Comparison of ENCODE assay signal across 9 cellular contexts in the genomic region with DNA sequence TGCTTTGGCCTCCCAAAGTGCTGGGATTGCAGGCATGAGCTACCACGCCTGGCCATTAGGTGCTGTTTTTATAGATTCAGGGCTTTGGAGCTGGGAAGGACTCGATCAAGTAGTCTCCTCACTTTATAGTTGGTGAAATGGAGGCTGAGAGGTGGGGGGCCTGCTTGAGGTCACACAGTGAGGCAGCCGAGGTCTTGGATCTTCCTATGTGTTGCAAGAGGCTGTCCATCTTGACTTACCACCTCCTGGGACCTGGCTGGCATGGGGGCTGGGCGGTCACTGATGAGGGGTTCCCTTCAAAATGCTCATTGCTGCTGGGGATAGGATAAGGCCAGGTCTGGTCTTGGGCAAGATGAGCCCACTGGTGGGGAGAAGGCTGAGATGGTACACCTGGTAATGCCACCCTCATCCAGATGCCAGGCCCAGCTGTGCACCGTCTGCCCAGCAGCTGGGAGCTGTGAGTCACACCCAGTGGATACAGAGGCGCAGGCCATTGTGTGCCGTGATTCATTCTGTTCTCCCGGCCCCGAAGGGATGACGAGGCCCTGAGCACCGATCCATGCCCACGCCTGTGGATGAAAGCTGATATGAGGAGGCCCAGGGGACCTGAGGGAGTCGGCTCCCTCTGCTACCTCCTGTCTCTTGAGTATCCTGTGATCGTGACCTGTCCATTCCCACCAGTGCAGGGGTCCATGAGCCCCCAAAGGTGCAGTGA. TPM values are rescaled to one million over a fixed set of nuclear protein-coding genes. Genes with fewer than 3 reads are reported as not detected.
DNase-seq lines count a peak whose midpoint lies in the region; ATAC-seq and TF ChIP-seq lines count a peak whose summit lies in the region.
"Had no signal": no experiment of that assay in that cellular context is flagged by ENCODE, and none has a peak within 500 bp of the region (broad histone marks: within the 10 kb centered on the region; RNA-seq: fewer than 3 reads in every experiment).

No MANE protein-coding gene starts in this region.

- H3K4me3 Mint-ChIP-seq in stimulated activated effector memory CD8-positive, alpha-beta T cell treated with anti-CD3 and anti-CD28 coated beads, Interleukin-12 subunit alpha, Interleukin-12 subunit beta, amount 100 ng/mL, for 72 hours, result no peak overlapping the region

- no peaks in the 10 kb centered on the region for H3K36me3 Mint-ChIP-seq in stimulated activated effector memory CD8-positive, alpha-beta T cell treated with anti-CD3 and anti-CD28 coated beads, Interleukin-12 subunit alpha, Interleukin-12 subunit beta, amount 100 ng/mL, for 72 hours

- no peak for TF ChIP-seq CTCF in osteoblast (IDR thresholded peaks at IDR 0.05; ENCODE audit: extremely low read depth, low read depth, low read length)

- H3K36me3 ChIP-seq in osteoblast (ENCODE audit: insufficient read depth, low read length), result peaks cover 47% of the 10 kb centered on the region

- H3K4me1 ChIP-seq in osteoblast (ENCODE audit: insufficient read depth, low read length), result peaks cover 71% of the 10 kb centered on the region

- peaks cover 39% of the 10 kb centered on the region for H4K20me1 ChIP-seq in osteoblast (ENCODE audit: insufficient read depth, low read length)

- H3K79me2 ChIP-seq in osteoblast (ENCODE audit: insufficient read depth, low read length), result peaks cover 91% of the 10 kb centered on the region

- no peaks in the 10 kb centered on the region for H3K4me1 Mint-ChIP-seq in stimulated activated effector memory CD8-positive, alpha-beta T cell treated with anti-CD3 and anti-CD28 coated beads, Interleukin-12 subunit alpha, Interleukin-12 subunit beta, amount 100 ng/mL, for 72 hours

- no peaks in the 10 kb centered on the region for H3K9me3 Mint-ChIP-seq in stimulated activated effector memory CD8-positive, alpha-beta T cell treated with anti-CD3 and anti-CD28 coated beads, Interleukin-12 subunit alpha, Interleukin-12 subunit beta, amount 100 ng/mL, for 72 hours

- ATAC-seq in stimulated activated effector memory CD8-positive, alpha-beta T cell treated with anti-CD3 and anti-CD28 coated beads, Interleukin-12 subunit alpha, Interleukin-12 subunit beta, amount 100 ng/mL, for 72 hours, result no peak
- ATAC-seq: GM12878 had no signal

- H2AFZ ChIP-seq in osteoblast (ENCODE audit: low read length), result no peak overlapping the region

- H3K27ac Mint-ChIP-seq in stimulated activated effector memory CD8-positive, alpha-beta T cell treated with anti-CD3 and anti-CD28 coated beads, Interleukin-12 subunit alpha, Interleukin-12 subunit beta, amount 100 ng/mL, for 72 hours, result no peak overlapping the region

- peak overlapping the region; percentile 76 for H3K4me2 ChIP-seq in osteoblast (ENCODE audit: insufficient read depth, low read length)

- peak overlapping the region; percentile 94 for H3K27ac ChIP-seq in osteoblast (ENCODE audit: low read depth, low read length)

- no peaks in the 10 kb centered on the region for H3K9me3 ChIP-seq in osteoblast (ENCODE audit: low read depth, low read length)

- peak overlapping the region; percentile 55 for H3K4me3 ChIP-seq in osteoblast (ENCODE audit: insufficient read depth, low read length)
- H3K4me3 ChIP-seq: GM12878 had no signal

- peak in 8 of 14 donors; percentile 18 to 89 (median 45) for DNase-seq in C1 segment of cervical spinal cord (lab: John Stamatoyannopoulos, UW)
- DNase-seq in fibroblast of peridontal ligament (ENCODE audit: extremely low read depth), result peak; percentile 89
- DNase-seq in osteoblast (ENCODE audit: insufficient read length, low spot score, missing footprints), result peak; percentile 98
- no peak for DNase-seq in SKM-1 (lab: John Stamatoyannopoulos, UW; ENCODE audit: unreplicated experiment)
- no peak for DNase-seq in stimulated activated CD4-positive, alpha-beta T cell treated with anti-CD3 and anti-CD28 coated beads, Interleukin-4, amount 100 ng/mL, for 4 hours
- DNase-seq in stimulated activated effector memory CD8-positive, alpha-beta T cell treated with anti-CD3 and anti-CD28 coated beads, Interleukin-12 subunit alpha, Interleukin-12 subunit beta, amount 100 ng/mL, for 72 hours (ENCODE audit: low spot score in 2 of 2), result no peak
- no peak for DNase-seq in LoVo (ENCODE audit: low spot score)

- no peaks in the 10 kb centered on the region for H3K27me3 ChIP-seq in osteoblast (ENCODE audit: insufficient read depth, low read length)

TF ChIP-seq in PFSK-1, 5 proteins besides CTCF, POLR2A, EP300 and RAD21:
- TF ChIP-seq FOXP2 (optimal IDR thresholded peaks at IDR 0.05; ENCODE audit: borderline replicate concordance, extremely low read depth, extremely low read length, insufficient read depth) (peak; percentile 47), POLR2AphosphoS5 (IDR thresholded peaks at IDR 0.05; ENCODE audit: low read depth, low read length) (no peak)

RNA-seq across cellular contexts. Expression of a gene that starts 10.5 kb away (rescaled TPM):
- 62.4 TPM for polyA plus RNA-seq in PFSK-1 (2012; ENCODE audit: insufficient read length, low read depth)
- total RNA-seq in osteoblast, result 89.9 and 104 TPM in 2 replicates

RNA-seq across cellular contexts. Expression of a gene that starts 47.9 kb away (rescaled TPM):
- 3,021 TPM for polyA plus RNA-seq in PFSK-1 (2012; ENCODE audit: insufficient read length, low read depth)
- 1,720 and 2,211 TPM in 2 replicates for total RNA-seq in osteoblast

Comparison
In these comparisons a context has a peak if more than half of its experiments do, and no peak if none do; other contexts are left out.
1. DNase-seq: peak in C1 segment of cervical spinal cord (8 of 14), fibroblast of peridontal ligament (single experiment) and osteoblast (single experiment); none in SKM-1 (single experiment), stimulated activated CD4-positive, alpha-beta T cell treated with anti-CD3 and anti-CD28 coated beads, Interleukin-4, amount 100 ng/mL, for 4 hours (0 of 2), stimulated activated effector memory CD8-positive, alpha-beta T cell treated with anti-CD3 and anti-CD28 coated beads, Interleukin-12 subunit alpha, Interleukin-12 subunit beta, amount 100 ng/mL, for 72 hours (0 of 2) and LoVo (single experiment).